11 cellular contexts compared by ENCODE assay signal in genomic region chr5:178112545-178112944, GRCh38. TPM values are rescaled to one million over a fixed set of nuclear protein-coding genes. Genes with fewer than 3 reads are reported as not detected.
A peak's percentile ranks its signal among the peaks of the same experiment; 100 is the strongest.
DNase-seq lines count a peak whose midpoint lies in the region; ATAC-seq, FAIRE-seq and TF ChIP-seq lines count a peak whose summit lies in the region.
"Had no signal": no experiment of that assay in that cellular context is flagged by ENCODE, and none has a peak within 500 bp of the region (broad histone marks: within the 10 kb centered on the region; RNA-seq: fewer than 3 reads in every experiment).

No MANE protein-coding gene starts in this region.

- H3K9ac ChIP-seq in iPS-20b (ENCODE audit: low read depth, low read length): peak overlapping the region; percentile 58; the same call in 1 of the 2 replicates

- intact Hi-C loops in activated T-helper 1 cell treated with anti-CD3 and anti-CD28 coated beads, Interleukin-12 subunit alpha, Interleukin-12 subunit beta, Interleukin-2, Interleukin-4 antibody, amounts not matched to agents 30 ng/mL and 10 ng/mL and 1 ng/mL, durations not matched to agents 14 hours and 24 hours and 36 hours (cut with micrococcal nuclease): loop anchor here (2.0 kb wide), 1 partner anchor 36 kb away; no protein-coding TSS in a partner anchor
- intact Hi-C loops in dorsolateral prefrontal cortex (cut with DNase I): no loop called here

- peak overlapping the region; percentile 92 for H3K27ac Mint-ChIP-seq in activated T-helper 1 cell treated with anti-CD3 and anti-CD28 coated beads, Interleukin-12 subunit alpha, Interleukin-12 subunit beta, Interleukin-2, Interleukin-4 antibody, amounts not matched to agents 30 ng/mL and 10 ng/mL and 1 ng/mL, durations not matched to agents 14 hours and 24 hours and 36 hours

- TF ChIP-seq CTCF in A549 (IDR thresholded peaks at IDR 0.05) (no peak), GM12875 (IDR thresholded peaks at IDR 0.05; ENCODE audit: borderline replicate concordance, insufficient read depth, low read depth, low read length) (no peak), dorsolateral prefrontal cortex (IDR thresholded peaks at IDR 0.05 in 54 of 56, conservative IDR thresholded peaks at IDR 0.05 in 2 of 56; ENCODE audit: low read depth in 1 of 56, partially characterized antibody in 56 of 56) (no peak)

- FAIRE-seq in A549 (lab: Jason Lieb, UNC): no peak
- FAIRE-seq: urothelium cell line had no signal

- TF ChIP-seq EP300 in A549 (IDR thresholded peaks at IDR 0.05): no peak

- H3K4me1 ChIP-seq in A549: peaks cover 11% of the 10 kb centered on the region; the same call in 2 of the 3 replicates
- peaks cover 23% of the 10 kb centered on the region for H3K4me1 ChIP-seq in iPS-20b (ENCODE audit: insufficient read depth, low read length)

- H3K36me3 ChIP-seq in iPS-20b (ENCODE audit: insufficient read depth, low read depth, low read length): no peaks in the 10 kb centered on the region; the same call in 1 of the 2 replicates

- H3K4me3 ChIP-seq in A549 (peak overlapping the region; percentile 59), GM12875 (ENCODE audit: low read depth, low read length) (peak overlapping the region; percentile 42), iPS-20b (ENCODE audit: low read length) (peak overlapping the region; percentile 76), dorsolateral prefrontal cortex (peak overlapping the region in 5 of 59 donors; percentile 17 to 69 (median 53))

- CTCF ChIA-PET in A549 (lab: Yijun Ruan, JAX): no interaction called here

- no peak for TF ChIP-seq RAD21 in A549 (conservative IDR thresholded peaks at IDR 0.05 in 1 of 2, IDR thresholded peaks at IDR 0.05 in 1 of 2)

- H3K27ac ChIP-seq in A549 (no peak overlapping the region), iPS-20b (ENCODE audit: low read length) (no peak overlapping the region), dorsolateral prefrontal cortex (no peak overlapping the region)
- H3K27ac ChIP-seq: HL-60 had no signal

- WGBS in A549 (ENCODE audit: missing lambda C conversion rate): 50% methylated on average over 5 of the region's 5 CpGs

- no peak for ATAC-seq in A549

- H3K27me3 Mint-ChIP-seq in activated T-helper 1 cell treated with anti-CD3 and anti-CD28 coated beads, Interleukin-12 subunit alpha, Interleukin-12 subunit beta, Interleukin-2, Interleukin-4 antibody, amounts not matched to agents 30 ng/mL and 10 ng/mL and 1 ng/mL, durations not matched to agents 14 hours and 24 hours and 36 hours (ENCODE audit: insufficient read depth): peaks cover 38% of the 10 kb centered on the region

- H3K4me3 Mint-ChIP-seq in activated T-helper 1 cell treated with anti-CD3 and anti-CD28 coated beads, Interleukin-12 subunit alpha, Interleukin-12 subunit beta, Interleukin-2, Interleukin-4 antibody, amounts not matched to agents 30 ng/mL and 10 ng/mL and 1 ng/mL, durations not matched to agents 14 hours and 24 hours and 36 hours: peak overlapping the region; percentile 88

- H3K27me3 ChIP-seq in iPS-20b (ENCODE audit: insufficient read depth, low read length) (peaks cover 5% of the 10 kb centered on the region; the same call in 1 of the 2 replicates), dorsolateral prefrontal cortex (peaks cover 0 to 64% (median 24%) of the 10 kb centered on the region in 45 donors)

- no peak for DNase-seq in A549 (ENCODE audit: low read depth in 1 of 2, low spot score in 1 of 2)
- DNase-seq in activated T-helper 1 cell treated with anti-CD3 and anti-CD28 coated beads, Interleukin-12 subunit alpha, Interleukin-12 subunit beta, Interleukin-2, Interleukin-4 antibody, amounts not matched to agents 30 ng/mL and 10 ng/mL and 1 ng/mL, durations not matched to agents 14 hours and 24 hours and 36 hours (ENCODE audit: low spot score): no peak
- DNase-seq in central memory CD4-positive, alpha-beta T cell: no peak
- DNase-seq in dorsolateral prefrontal cortex: no peak
- no peak for DNase-seq in DMS79 treated with DMSO at 0.1 percent for 48 hours (lab: John Stamatoyannopoulos, UW)
- DNase-seq in retina: no peak
- DNase-seq: NCI-H1436 treated with DMSO at 0.1 percent for 48 hours had no signal

- TF ChIP-seq POLR2A in A549 (IDR thresholded peaks at IDR 0.05; ENCODE audit: low read length): no peak

- no peaks in the 10 kb centered on the region for H3K36me3 Mint-ChIP-seq in activated T-helper 1 cell treated with anti-CD3 and anti-CD28 coated beads, Interleukin-12 subunit alpha, Interleukin-12 subunit beta, Interleukin-2, Interleukin-4 antibody, amounts not matched to agents 30 ng/mL and 10 ng/mL and 1 ng/mL, durations not matched to agents 14 hours and 24 hours and 36 hours (ENCODE audit: low read depth)

- peaks cover 5% of the 10 kb centered on the region for H3K9me3 Mint-ChIP-seq in activated T-helper 1 cell treated with anti-CD3 and anti-CD28 coated beads, Interleukin-12 subunit alpha, Interleukin-12 subunit beta, Interleukin-2, Interleukin-4 antibody, amounts not matched to agents 30 ng/mL and 10 ng/mL and 1 ng/mL, durations not matched to agents 14 hours and 24 hours and 36 hours

- POLR2A ChIA-PET in A549 (lab: Yijun Ruan, JAX): no interaction called here

- H3K9me3 ChIP-seq in A549 (no peaks in the 10 kb centered on the region), iPS-20b (ENCODE audit: insufficient read depth, low read depth, low read length) (no peaks in the 10 kb centered on the region; the same call in 1 of the 2 replicates)

- H3K4me2 ChIP-seq in A549: peak overlapping the region; percentile 96

- peaks cover 37% of the 10 kb centered on the region for H3K4me1 Mint-ChIP-seq in activated T-helper 1 cell treated with anti-CD3 and anti-CD28 coated beads, Interleukin-12 subunit alpha, Interleukin-12 subunit beta, Interleukin-2, Interleukin-4 antibody, amounts not matched to agents 30 ng/mL and 10 ng/mL and 1 ng/mL, durations not matched to agents 14 hours and 24 hours and 36 hours (ENCODE audit: low read depth)

TF ChIP-seq in A549, 52 proteins besides CTCF, POLR2A, EP300 and RAD21:
- TF ChIP-seq FOSL2 (IDR thresholded peaks at IDR 0.05): no peak
- TF ChIP-seq FOSL2 (CRISPR knock-in tag; IDR thresholded peaks at IDR 0.05): peak; percentile 50
- TF ChIP-seq ZC3H11A (IDR thresholded peaks at IDR 0.05): no peak

RNA-seq across cellular contexts. Expression of gene N4BP3, which starts 0.8 kb away (rescaled TPM):
- polyA plus RNA-seq in A549 (2011; rRNA removed) (0.12 and 0.26 TPM in 2 replicates), A549 (2017; fragmentation: RNase III; extraction: RNeasy Plus Mini Kit Qiagen cat#74134 plus additional on column Dnase treatment) (0.15 to 0.25 TPM (median 0.15 TPM) in 3 replicates)
- 0.21 and 0.27 TPM in 2 replicates for polyA plus RNA-seq in A549 (2012; cell fraction: cytosol; rRNA removed)
- polyA plus RNA-seq in A549 (2012; cell fraction: nucleus; rRNA removed): 0.45 and 0.48 TPM in 2 replicates
- polyA minus RNA-seq in A549 (2011; rRNA and poly(A)+ RNA removed): 0.34 and 0.37 TPM in 2 replicates
- total RNA-seq in activated T-helper 1 cell treated with anti-CD3 and anti-CD28 coated beads, Interleukin-12 subunit alpha, Interleukin-12 subunit beta, Interleukin-2, Interleukin-4 antibody, amounts not matched to agents 30 ng/mL and 10 ng/mL and 1 ng/mL, durations not matched to agents 14 hours and 24 hours and 36 hours: 1.8 TPM in 2 replicates
- total RNA-seq in dorsolateral prefrontal cortex: 10 to 100 TPM in 30 of 120 experiments, 1 to 10 TPM in 90; 2.7 to 13.4 (median 8.4) TPM

RNA-seq across cellular contexts. Expression of gene RMND5B, which starts 18.3 kb away (rescaled TPM):
- polyA plus RNA-seq in A549 (2011; rRNA removed): 30.3 and 31.8 TPM in 2 replicates
- polyA plus RNA-seq in A549 (2012; cell fraction: cytosol; rRNA removed): 39.5 and 42.4 TPM in 2 replicates
- 55.4 and 59.6 TPM in 2 replicates for polyA plus RNA-seq in A549 (2012; cell fraction: nucleus; rRNA removed)
- 18.1 to 20.2 TPM (median 19.4 TPM) in 3 replicates for polyA plus RNA-seq in A549 (2017; fragmentation: RNase III; extraction: RNeasy Plus Mini Kit Qiagen cat#74134 plus additional on column Dnase treatment)
- polyA minus RNA-seq in A549 (2011; rRNA and poly(A)+ RNA removed): 37.9 and 48.4 TPM in 2 replicates
- 23.9 and 28.0 TPM in 2 replicates for total RNA-seq in activated T-helper 1 cell treated with anti-CD3 and anti-CD28 coated beads, Interleukin-12 subunit alpha, Interleukin-12 subunit beta, Interleukin-2, Interleukin-4 antibody, amounts not matched to agents 30 ng/mL and 10 ng/mL and 1 ng/mL, durations not matched to agents 14 hours and 24 hours and 36 hours
- total RNA-seq in dorsolateral prefrontal cortex: 10 to 100 TPM; 30.6 to 55.2 (median 42.7) TPM

RNA-seq across cellular contexts. Expression of gene NHP2, which starts 41.1 kb away (rescaled TPM):
- 177 and 205 TPM in 2 replicates for polyA plus RNA-seq in A549 (2011; rRNA removed)
- 436 and 477 TPM in 2 replicates for polyA plus RNA-seq in A549 (2012; cell fraction: cytosol; rRNA removed)
- 208 and 240 TPM in 2 replicates for polyA plus RNA-seq in A549 (2012; cell fraction: nucleus; rRNA removed)
- 553 to 612 TPM (median 555 TPM) in 3 replicates for polyA plus RNA-seq in A549 (2017; fragmentation: RNase III; extraction: RNeasy Plus Mini Kit Qiagen cat#74134 plus additional on column Dnase treatment)
- 54.4 and 73.5 TPM in 2 replicates for polyA minus RNA-seq in A549 (2011; rRNA and poly(A)+ RNA removed)
- 264 and 265 TPM in 2 replicates for total RNA-seq in activated T-helper 1 cell treated with anti-CD3 and anti-CD28 coated beads, Interleukin-12 subunit alpha, Interleukin-12 subunit beta, Interleukin-2, Interleukin-4 antibody, amounts not matched to agents 30 ng/mL and 10 ng/mL and 1 ng/mL, durations not matched to agents 14 hours and 24 hours and 36 hours
- total RNA-seq in dorsolateral prefrontal cortex: 100 to 1,000 TPM in 35 of 120 experiments, 10 to 100 TPM in 85; 65.7 to 132 (median 91.9) TPM
